ENCODE assay signal across 14 cellular contexts in the genomic region with DNA sequence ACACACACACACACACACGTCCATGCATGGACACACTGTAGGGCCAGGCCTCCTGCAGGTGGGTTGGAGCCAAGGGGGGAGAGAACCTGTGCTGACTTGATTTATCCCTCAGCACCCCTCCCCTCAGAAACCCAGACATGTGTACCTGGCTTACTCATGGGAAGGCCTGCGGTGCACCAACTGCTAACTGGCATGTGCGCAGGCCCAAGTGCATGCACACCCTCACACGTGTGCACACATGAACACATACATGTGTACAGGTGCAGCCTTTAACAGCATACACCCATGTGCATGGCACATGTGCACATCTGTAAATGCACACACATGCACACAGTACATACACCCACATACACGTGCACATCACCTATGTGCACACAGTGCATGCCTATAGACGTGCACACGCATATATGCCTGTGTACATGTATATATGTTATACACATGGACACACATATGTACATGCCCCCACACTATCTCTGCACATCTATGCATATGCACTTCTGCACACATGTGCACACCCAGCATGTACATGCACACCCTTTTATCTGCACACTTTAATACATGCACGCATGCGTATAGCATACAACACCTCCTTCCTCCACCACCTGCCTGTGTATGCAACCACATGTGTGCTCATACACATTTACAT.
"Had no signal": no experiment of that assay in that cellular context is flagged by ENCODE, and none has a peak within 500 bp of the region (broad histone marks: within the 10 kb centered on the region; RNA-seq: fewer than 3 reads in every experiment).

No MANE protein-coding gene starts in this region.

- H3K9me3 ChIP-seq: ascending aorta, gastroesophageal sphincter, tibial nerve had no signal

- H3K4me3 ChIP-seq: ascending aorta, gastroesophageal sphincter, heart right ventricle, tibial nerve had no signal

- H3K4me1 ChIP-seq: ascending aorta, gastroesophageal sphincter, tibial nerve had no signal

- H3K27ac ChIP-seq: ascending aorta, gastroesophageal sphincter, heart right ventricle, tibial nerve had no signal

- H3K27me3 ChIP-seq: ascending aorta, gastroesophageal sphincter, heart right ventricle, tibial nerve had no signal

- ATAC-seq: esophagus mucosa; gastroesophageal sphincter; naive thymus-derived CD8-positive, alpha-beta T cell; stimulated activated naive CD8-positive, alpha-beta T cell treated with anti-CD3 and anti-CD28 coated beads, Interleukin-15, Interleukin-2, amounts not matched to agents 100 U/mL and 50 U/mL, for 24 hours had no signal

- DNase-seq: activated CD4-positive, alpha-beta T cell treated with anti-CD3 and anti-CD28 coated beads, Interleukin-2, amount 50 U/mL, for 1 hour; effector CD4-positive, alpha-beta T cell; immature natural killer cell; mesenchymal stem cell; retina; stimulated activated CD4-positive, alpha-beta T cell treated with anti-CD3 and anti-CD28 coated beads, Interleukin-2, amount 100 ng/mL, for 24 hours; stimulated activated naive CD8-positive, alpha-beta T cell treated with anti-CD3 and anti-CD28 coated beads, Interleukin-15, Interleukin-2, amounts not matched to agents 100 U/mL and 50 U/mL, for 24 hours; T1000 had no signal

- H3K36me3 ChIP-seq: ascending aorta had no signal
